8 cellular contexts compared by ENCODE assay signal in genomic region chr2:226984461-226985226, GRCh38.
DNase-seq lines count a peak whose midpoint lies in the region; ATAC-seq, FAIRE-seq and TF ChIP-seq lines count a peak whose summit lies in the region.

No MANE protein-coding gene starts in this region.

- no peak for TF ChIP-seq POLR2A in IMR-90 (IDR thresholded peaks at IDR 0.05; ENCODE audit: low read depth, low read length)

- no peak overlapping the region for H3K14ac ChIP-seq in IMR-90 (replicated peaks; ENCODE audit: low read depth, low read length)

- H3K27ac ChIP-seq in IMR-90 (ENCODE audit: insufficient read depth, low read length) (no peak overlapping the region), small intestine (ENCODE audit: low read depth in 1 of 2, low read length in 1 of 2) (no peak overlapping the region)

- peaks cover 4 to 8% of the 10 kb centered on the region in 2 experiments; a peak in 2 of 4 replicates for H3K79me1 ChIP-seq in IMR-90 (ENCODE audit: low read depth in 1 of 2, low read length in 2 of 2)

- no peak overlapping the region for H2AK5ac ChIP-seq in IMR-90 (ENCODE audit: low read depth, low read length)

- H3K27me3 ChIP-seq in IMR-90 (ENCODE audit: control insufficient read depth, insufficient read depth, low read length) = no peaks in the 10 kb centered on the region
- H3K27me3 ChIP-seq in small intestine (ENCODE audit: control insufficient read depth in 2 of 2, insufficient read depth in 2 of 2, low read length in 2 of 2) = no peaks in the 10 kb centered on the region

- H3K9me1 ChIP-seq in IMR-90 (ENCODE audit: insufficient read depth, low read length) = no peaks in the 10 kb centered on the region

- CTCF ChIA-PET in IMR-90 (lab: Yijun Ruan, JAX) = interaction anchor here (0.9 to 1.6 kb wide), 5 partner anchors 182 to 1325 kb away, joined by 3 to 7 read pairs (median 6); no protein-coding TSS in a partner anchor
- CTCF ChIA-PET in HEK293T (lab: Yijun Ruan, JAX) = interaction anchor here (0.5 kb wide), 1 partner anchor 158 kb away, joined by 3 read pairs; no protein-coding TSS in a partner anchor

- H3K4me1 ChIP-seq in IMR-90 (ENCODE audit: control insufficient read depth, insufficient read depth, low read length) = 0 out of 2 replicates have a peak, but pooled peaks cover 4% of the 10 kb centered on the region
- H3K4me1 ChIP-seq in small intestine (ENCODE audit: control insufficient read depth in 2 of 2, insufficient read depth in 1 of 2, low read depth in 1 of 2, low read length in 1 of 2) = no peaks in the 10 kb centered on the region

- H2AK9ac ChIP-seq in IMR-90 (replicated peaks; ENCODE audit: low read depth, low read length, poor library complexity) = no peak overlapping the region

- H2AFZ ChIP-seq in IMR-90 (replicated peaks; ENCODE audit: low read length, poor library complexity) = no peak overlapping the region

- no peaks in the 10 kb centered on the region for H4K20me1 ChIP-seq in IMR-90 (ENCODE audit: insufficient read depth, low read length)

- intact Hi-C loops in IMR-90 (cut with micrococcal nuclease) (loop anchor here (1.0 to 10.0 kb wide), 8 partner anchors 148 to 1314 kb away; partner anchors contain the start of genes IRS1 and RHBDD1), left ventricle myocardium superior (cut with micrococcal nuclease) (loop anchor here (5.0 to 10.0 kb wide), 3 partner anchors 150 to 1317 kb away; partner anchors contain the start of gene RHBDD1)

- no peak overlapping the region for H4K5ac ChIP-seq in IMR-90 (ENCODE audit: low read depth, low read length)

- no peak overlapping the region for H4K91ac ChIP-seq in IMR-90 (ENCODE audit: insufficient read depth, low read depth, low read length)

- H2BK120ac ChIP-seq in IMR-90 (ENCODE audit: low read depth, low read length) = peak overlapping the region; percentile 18; the same call in 1 of the 2 replicates

- no peak overlapping the region for H3K23ac ChIP-seq in IMR-90 (ENCODE audit: low read depth, low read length)

- H4K8ac ChIP-seq in IMR-90 (ENCODE audit: low read depth in 2 of 2, low read length in 2 of 2) = peak overlapping the region in 1 of 2 experiments; percentile 6; a peak in 1 of 4 replicates

- 0 out of 2 replicates have a peak overlapping the region, but pooled peaks have one; percentile 5 for H3K4me2 ChIP-seq in IMR-90 (ENCODE audit: low read depth, low read length)

- no peak overlapping the region for H3K9ac ChIP-seq in IMR-90 (ENCODE audit: low read depth, low read length)

- no peak overlapping the region for H3K56ac ChIP-seq in IMR-90 (ENCODE audit: extremely low read depth, insufficient read depth, low read length)

- in situ Hi-C loops in IMR-90 (cut with MboI; ENCODE audit: low sequenced_read_pairs) = loop anchor here (5.0 to 25.0 kb wide), 4 partner anchors 177 to 1320 kb away; no protein-coding TSS in a partner anchor

- TF ChIP-seq RAD21 in IMR-90 (IDR thresholded peaks at IDR 0.05; ENCODE audit: low read length) = no peak

- no TSS peak for BruUV-seq in IMR-90 (replicated peaks; lab: Mats Ljungman, UMichigan)

- H2BK5ac ChIP-seq in IMR-90 (ENCODE audit: low read depth, low read length, poor library complexity, severe bottlenecking) = no peak overlapping the region

- H3K4me3 ChIP-seq in IMR-90 (ENCODE audit: insufficient read depth, low read depth, low read length) (no peak overlapping the region), small intestine (ENCODE audit: low read depth in 1 of 2, low read length in 2 of 2) (no peak overlapping the region)

- no peaks in the 10 kb centered on the region for H3K9me3 ChIP-seq in IMR-90 (ENCODE audit: control insufficient read depth, insufficient read depth, low read length)
- H3K9me3 ChIP-seq in small intestine (ENCODE audit: control insufficient read depth, low read depth) = no peaks in the 10 kb centered on the region

- dilution Hi-C loops in IMR-90 (cut with HindIII; ENCODE audit: low sequenced_read_pairs, unreplicated experiment) = no loop called here

- DNase-seq in IMR-90 (no peak), left ventricle myocardium superior (no peak), middle frontal gyrus (ENCODE audit: extremely low spot score, low spot score) (no peak), small intestine (no peak), HEK293T (ENCODE audit: extremely low spot score) (no peak)
- DNase-seq in activated CD4-positive, CD25-positive, alpha-beta regulatory T cell treated with anti-CD3 and anti-CD28 coated beads, Interleukin-2, amount 50 U/mL, for 72 hours = no peak

- H3K18ac ChIP-seq in IMR-90 (ENCODE audit: low read depth, low read length) = no peak overlapping the region

- peak overlapping the region; percentile 52; the same call in 1 of the 2 replicates for H3K4ac ChIP-seq in IMR-90 (ENCODE audit: low read depth, low read length)

- 0 out of 2 replicates have a peak overlapping the region, but pooled peaks have one; percentile 14 for H2BK20ac ChIP-seq in IMR-90 (ENCODE audit: low read depth, low read length)

- no peak for FAIRE-seq in small intestine (lab: Jason Lieb, UNC)

- H3K36me3 ChIP-seq in IMR-90 (ENCODE audit: control insufficient read depth, insufficient read depth, low read length) (no peaks in the 10 kb centered on the region), small intestine (ENCODE audit: control insufficient read depth in 2 of 2, insufficient read depth in 2 of 2, low read length in 2 of 2) (no peaks in the 10 kb centered on the region)

- ATAC-seq in GM18499 (IDR thresholded peaks at IDR 0.05; ENCODE audit: insufficient read depth, unreplicated experiment) (peak; percentile 95), GM21528 (IDR thresholded peaks at IDR 0.05; ENCODE audit: low FRiP score, unreplicated experiment) (peak; percentile 94), IMR-90 (ENCODE audit: low read depth) (no peak; the same call in 1 of the 2 replicates), left ventricle myocardium superior (peak; percentile 63)

- POLR2A ChIA-PET in IMR-90 (lab: Charles Lee; ENCODE audit: unreplicated experiment) = interaction anchor here (1.0 kb wide), 1 partner anchor 185 kb away, joined by 6 read pairs; the partner anchor contains the start of gene IRS1
- POLR2A ChIA-PET in HEK293T (lab: Yijun Ruan, JAX) = no interaction called here

- WGBS in IMR-90 (ENCODE audit: extremely low coverage in 2 of 2, insufficient read length in 1 of 2), 2 experiments = 83% methylated on average over 1 of the region's 8 CpGs; no CpG with 5 or more reads in 1 of the 2 experiments
- 65 to 70% (median 66%) methylated on average over 8 of the region's 8 CpGs for WGBS in small intestine, 3 donors

- no peak for TF ChIP-seq CTCF in IMR-90 (conservative IDR thresholded peaks at IDR 0.05; ENCODE audit: low read depth, low read length)

- H2BK15ac ChIP-seq in IMR-90 (ENCODE audit: low read depth, low read length) = no peak overlapping the region

TF ChIP-seq in IMR-90, 13 proteins besides CTCF, POLR2A, EP300 and RAD21:
- TF ChIP-seq CHD1 (IDR thresholded peaks at IDR 0.05; ENCODE audit: low read depth, low read length) = no peak
- no peak for TF ChIP-seq FOS (IDR thresholded peaks at IDR 0.05; ENCODE audit: low read depth, low read length)
- no peak for TF ChIP-seq USF2 (IDR thresholded peaks at IDR 0.05; ENCODE audit: low read depth, low read length)

TF ChIP-seq in HEK293T, 16 proteins besides CTCF, POLR2A, EP300 and RAD21:
- TF ChIP-seq FOXA1 (IDR thresholded peaks at IDR 0.05) = no peak
- TF ChIP-seq L3MBTL2 (conservative IDR thresholded peaks at IDR 0.05) = no peak
- TF ChIP-seq HDGF (IDR thresholded peaks at IDR 0.05; ENCODE audit: borderline replicate concordance) = no peak
